15 cellular contexts compared by ENCODE assay signal in genomic region chr5:27652505-27652904, GRCh38.
DNase-seq lines count a peak whose midpoint lies in the region; TF ChIP-seq lines count a peak whose summit lies in the region.
"Had no signal": no experiment of that assay in that cellular context is flagged by ENCODE, and none has a peak within 500 bp of the region (broad histone marks: within the 10 kb centered on the region; RNA-seq: fewer than 3 reads in every experiment).

No MANE protein-coding gene starts in this region.

- TF ChIP-seq CTCF in HEK293 (tag by site-specific recombination; IDR thresholded peaks at IDR 0.05): no peak

- POLR2A ChIA-PET in HEK293 (lab: Yijun Ruan, JAX): no interaction called here

- H3K27ac ChIP-seq in HEK293 (ENCODE audit: extremely low read depth, low read depth, low read length) (no peak overlapping the region), iPS DF 6.9 (ENCODE audit: low read length) (no peak overlapping the region)
- H3K27ac ChIP-seq: cardiac muscle cell, left lung, tibial artery had no signal

- CTCF ChIA-PET in HEK293 (lab: Yijun Ruan, JAX): interaction anchor here (0.6 kb wide), 1 partner anchor 417 kb away, joined by 3 read pairs; no protein-coding TSS in a partner anchor

- H3K36me3 ChIP-seq in HEK293 (ENCODE audit: control insufficient read depth in 2 of 2, insufficient read depth in 1 of 2, low read length in 2 of 2) (no peaks in the 10 kb centered on the region), iPS DF 6.9 (ENCODE audit: control insufficient read depth, insufficient read depth, low read length) (no peaks in the 10 kb centered on the region)
- H3K36me3 ChIP-seq: cardiac muscle cell, left lung, tibial artery had no signal

- H3K4me3 ChIP-seq in HEK293 (ENCODE audit: low read depth, low read length) (no peak overlapping the region), iPS DF 6.9 (ENCODE audit: low read length) (no peak overlapping the region)
- H3K4me3 ChIP-seq: cardiac muscle cell, left lung, mucosa of descending colon, tibial artery had no signal

- no peaks in the 10 kb centered on the region for H3K4me1 ChIP-seq in HEK293 (ENCODE audit: control insufficient read depth, insufficient read depth, low read length)
- H3K4me1 ChIP-seq in iPS DF 6.9 (ENCODE audit: control insufficient read depth, insufficient read depth, low read length): no peaks in the 10 kb centered on the region
- H3K4me1 ChIP-seq: left lung, tibial artery had no signal

- DNase-seq in DMS53 treated with DMSO at 0.1 percent for 48 hours (lab: John Stamatoyannopoulos, UW; ENCODE audit: unreplicated experiment) (peak; percentile 22), SK-N-DZ (ENCODE audit: low spot score) (peak; percentile 83), iPS DF 6.9 (ENCODE audit: low read depth, low spot score) (peak; percentile 39), DMS79 treated with DMSO at 0.1 percent for 48 hours (lab: John Stamatoyannopoulos, UW) (no peak), HPDE6-E6E7 (ENCODE audit: extremely low spot score) (no peak), NCI-H774 (lab: John Stamatoyannopoulos, UW) (no peak)
- DNase-seq: hippocampal formation; left lung; mucosa of descending colon; NCI-H2081; stimulated activated CD4-positive, alpha-beta T cell treated with anti-CD3 and anti-CD28 coated beads, Interleukin-12 subunit alpha, Interleukin-12 subunit beta, amount 100 ng/mL, for 4 hours; T-helper 17 cell; tibial artery had no signal

- H3K9me3 ChIP-seq in HEK293 (ENCODE audit: control insufficient read depth, insufficient read depth, low read depth, low read length) (no peaks in the 10 kb centered on the region), iPS DF 6.9 (ENCODE audit: control insufficient read depth, insufficient read depth, low read length) (no peaks in the 10 kb centered on the region)
- H3K9me3 ChIP-seq: tibial artery had no signal

- WGBS in iPS DF 6.9 (ENCODE audit: insufficient coverage, insufficient read length): no CpG with 5 or more reads among the region's 4 CpGs

- H3K27me3 ChIP-seq in iPS DF 6.9 (ENCODE audit: control insufficient read depth, insufficient read depth, low read length): no peaks in the 10 kb centered on the region
- H3K27me3 ChIP-seq: cardiac muscle cell, left lung, tibial artery had no signal

TF ChIP-seq in HEK293, 187 proteins besides CTCF, POLR2A, EP300 and RAD21:
- TF ChIP-seq EGR2 (tag by site-specific recombination; IDR thresholded peaks at IDR 0.05; ENCODE audit: low read depth) (no peak), ZNF354C (tag by site-specific recombination; IDR thresholded peaks at IDR 0.05; ENCODE audit: borderline replicate concordance, low read depth) (no peak), ZNF654 (tag by site-specific recombination; IDR thresholded peaks at IDR 0.05; ENCODE audit: low read depth) (peak; percentile 19; the same call in 1 of the 2 replicates)

Comparison
In these comparisons a context has a peak if more than half of its experiments do, and no peak if none do; other contexts are left out.
1. DNase-seq: peak in DMS53 treated with DMSO at 0.1 percent for 48 hours (single experiment), SK-N-DZ (single experiment) and iPS DF 6.9 (single experiment); none in DMS79 treated with DMSO at 0.1 percent for 48 hours (single experiment), HPDE6-E6E7 (single experiment) and NCI-H774 (single experiment).